8 cellular contexts compared by ENCODE assay signal in genomic region chr16:50665128-50665878, GRCh38. TPM values are rescaled to one million over a fixed set of nuclear protein-coding genes. Genes with fewer than 3 reads are reported as not detected.
DNase-seq lines count a peak whose midpoint lies in the region; ATAC-seq and TF ChIP-seq lines count a peak whose summit lies in the region.

No MANE protein-coding gene starts in this region.

- H3K4me2 ChIP-seq in Karpas-422 (ENCODE audit: low read depth, low read length, poor library complexity, severe bottlenecking) = peak overlapping the region; percentile 44

- H3K9ac ChIP-seq in Karpas-422 (ENCODE audit: low read length) = no peak overlapping the region

- no peaks in the 10 kb centered on the region for H4K20me1 ChIP-seq in Karpas-422 (ENCODE audit: insufficient read depth, low read depth, low read length)

- DNase-seq in Karpas-422 (peak; percentile 89), T follicular helper cell (ENCODE audit: low read depth) (peak; percentile 73), adrenal gland (peak; percentile 72 to 91 (median 85)), heart right ventricle (peak; percentile 78 to 83), pons (ENCODE audit: low spot score) (peak; percentile 59), tibial artery (peak; percentile 66 to 88)

- TF ChIP-seq CTCF in GM12872 (IDR thresholded peaks at IDR 0.05; ENCODE audit: insufficient read depth, low read depth, low read length) (peak; percentile 80), adrenal gland (IDR thresholded peaks at IDR 0.05) (peak; percentile 77 to 97 (median 88)), heart right ventricle (IDR thresholded peaks at IDR 0.05) (peak; percentile 89 to 97 (median 92)), tibial artery (IDR thresholded peaks at IDR 0.05) (peak; percentile 85 to 91)

- H3K4me3 ChIP-seq in Karpas-422 (ENCODE audit: low read length) (no peak overlapping the region), adrenal gland (peak overlapping the region in 2 of 4 donors; percentile 52 to 57), heart right ventricle (peak overlapping the region; percentile 31 to 63 (median 52)), tibial artery (peak overlapping the region; percentile 50 to 56)

- no peaks in the 10 kb centered on the region for H3K9me3 ChIP-seq in Karpas-422 (ENCODE audit: low read length)
- no peaks in the 10 kb centered on the region for H3K9me3 ChIP-seq in adrenal gland (replicated peaks in 1 of 3)
- peaks cover 0 to 11% (median 0%) of the 10 kb centered on the region in 11 donors for H3K9me3 ChIP-seq in heart right ventricle
- no peaks in the 10 kb centered on the region for H3K9me3 ChIP-seq in tibial artery

- H2AFZ ChIP-seq in Karpas-422 (ENCODE audit: low read length) = no peak overlapping the region

- no peaks in the 10 kb centered on the region for H3K79me2 ChIP-seq in Karpas-422 (ENCODE audit: low read length)

- WGBS in adrenal gland, 4 donors = 10 to 15% (median 15%) methylated on average over 24 to 40 of the region's 40 CpGs
- 16 to 17% methylated on average over 40 of the region's 40 CpGs for WGBS in heart right ventricle, 2 donors

- no peaks in the 10 kb centered on the region for H3K4me1 ChIP-seq in Karpas-422 (ENCODE audit: low read length)
- peaks cover 0 to 3% of the 10 kb centered on the region in 2 donors for H3K4me1 ChIP-seq in adrenal gland (replicated peaks in 1 of 2)
- peaks cover 2 to 45% (median 17%) of the 10 kb centered on the region in 9 donors for H3K4me1 ChIP-seq in heart right ventricle
- peaks cover 0 to 33% (median 12%) of the 10 kb centered on the region in 4 donors for H3K4me1 ChIP-seq in tibial artery

- no peak overlapping the region for H3K27ac ChIP-seq in Karpas-422 (ENCODE audit: low read length)
- peak overlapping the region in 3 of 5 donors; percentile 49 to 59 (median 54) for H3K27ac ChIP-seq in adrenal gland
- peak overlapping the region in 9 of 10 donors; percentile 36 to 93 (median 79) for H3K27ac ChIP-seq in heart right ventricle
- peak overlapping the region; percentile 64 to 67 for H3K27ac ChIP-seq in tibial artery

- H3K9me2 ChIP-seq in Karpas-422 (replicated peaks; ENCODE audit: insufficient read depth, low read length) = no peaks in the 10 kb centered on the region

- ATAC-seq in heart right ventricle (peak; percentile 70 to 93 (median 88)), GM19395 (IDR thresholded peaks at IDR 0.05; ENCODE audit: unreplicated experiment) (no peak)

- TF ChIP-seq POLR2A in adrenal gland (IDR thresholded peaks at IDR 0.05) = no peak

- H3K27me3 ChIP-seq in Karpas-422 (ENCODE audit: low read length) (no peaks in the 10 kb centered on the region), adrenal gland (no peaks in the 10 kb centered on the region), heart right ventricle (no peaks in the 10 kb centered on the region), tibial artery (no peaks in the 10 kb centered on the region)

- intact Hi-C loops in adrenal gland (cut with DNase I) (loop anchor here (5.0 kb wide), 2 partner anchors 142 to 293 kb away; no protein-coding TSS in a partner anchor), heart right ventricle (cut with DNase I) (loop anchor here in 9 of 10 donors (1.0 to 10.0 kb wide), 15 partner anchors 71 to 641 kb away; partner anchors contain the start of genes CNEP1R1 (in 2 of the 9), CYLD (in 2 of the 9) and BRD7 (in 1 of the 9)), tibial artery (cut with DNase I; ENCODE audit: low total_unique reads) (loop anchor here (5.0 to 10.0 kb wide), 3 partner anchors 142 to 421 kb away; no protein-coding TSS in a partner anchor)

- no peaks in the 10 kb centered on the region for H3K36me3 ChIP-seq in Karpas-422 (ENCODE audit: insufficient read depth, low read length)
- no peaks in the 10 kb centered on the region for H3K36me3 ChIP-seq in adrenal gland (replicated peaks in 1 of 2)
- peaks cover 0 to 3% (median 0%) of the 10 kb centered on the region in 9 donors for H3K36me3 ChIP-seq in heart right ventricle
- H3K36me3 ChIP-seq in tibial artery = no peaks in the 10 kb centered on the region

RNA-seq across cellular contexts. Expression of gene SNX20, which starts 15.8 kb away (rescaled TPM):
- total RNA-seq in Karpas-422 (2014; rRNA removed; shearing (Covaris generic); ENCODE audit: low replicate concordance) = 10.2 and 15.4 TPM in 2 replicates
- total RNA-seq in adrenal gland (1 to 10 TPM in 7 of 8 donors, under 1 TPM in 1; 0.12 to 4.0 (median 3.1) TPM), heart right ventricle (1 to 10 TPM in 3 of 10 donors, under 1 TPM in 7; 0.08 to 7.1 (median 0.70) TPM)
- polyA plus RNA-seq in adrenal gland (1 to 10 TPM in 2 of 3 donors, under 1 TPM in 1; 0.93 to 3.3 (median 1.0) TPM), heart right ventricle (under 1 TPM; 0.32 to 0.59 TPM)

RNA-seq across cellular contexts. Expression of gene NOD2, which starts 28.1 kb away (rescaled TPM):
- total RNA-seq in Karpas-422 (2014; rRNA removed; shearing (Covaris generic); ENCODE audit: low replicate concordance) = not detected in 2 replicates
- 1 to 10 TPM in 5 of 8 donors, under 1 TPM in 3; 0.12 to 3.7 (median 1.5) TPM for total RNA-seq in adrenal gland
- 1 to 10 TPM in 1 of 3 donors, under 1 TPM in 2; 0.18 to 1.5 (median 0.57) TPM for polyA plus RNA-seq in adrenal gland
- total RNA-seq in heart right ventricle = 1 to 10 TPM in 4 of 10 donors, under 1 TPM in 6; 0.13 to 4.9 (median 0.48) TPM
- polyA plus RNA-seq in heart right ventricle = under 1 TPM; 0.36 to 0.73 TPM
